Comparison of ENCODE assay signal across 23 cellular contexts in the genomic region with DNA sequence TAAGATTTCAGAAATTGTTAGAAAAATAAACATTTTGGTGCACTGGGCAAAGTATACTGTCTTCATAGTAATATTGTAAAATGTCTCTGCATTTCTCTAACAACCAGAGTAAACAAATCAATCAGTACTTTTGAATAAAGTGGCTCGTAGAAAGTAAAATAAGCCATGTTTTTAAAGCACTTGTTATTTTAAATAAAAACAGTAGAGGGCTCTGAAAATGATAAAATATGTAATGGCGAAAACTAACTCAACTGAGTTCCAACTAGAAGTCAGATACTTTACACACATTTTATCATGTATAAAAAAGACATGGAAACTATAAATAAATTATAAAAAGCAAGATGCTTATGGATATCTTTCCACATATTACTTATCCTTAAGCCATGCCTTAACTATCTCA.
DNase-seq lines count a peak whose midpoint lies in the region; ATAC-seq and TF ChIP-seq lines count a peak whose summit lies in the region.
"Had no signal": no experiment of that assay in that cellular context is flagged by ENCODE, and none has a peak within 500 bp of the region (broad histone marks: within the 10 kb centered on the region; RNA-seq: fewer than 3 reads in every experiment).

No MANE protein-coding gene starts in this region.

- H3K4me1 Mint-ChIP-seq in brain: no peaks in the 10 kb centered on the region
- H3K4me1 Mint-ChIP-seq: B cell; CD14-positive monocyte; CD8-positive, alpha-beta memory T cell; IgD-negative memory B cell had no signal

- H3K36me3 ChIP-seq in HCT116 (ENCODE audit: control insufficient read depth in 1 of 2, insufficient read depth in 2 of 2, low read length in 2 of 2): no peaks in the 10 kb centered on the region
- no peaks in the 10 kb centered on the region for H3K36me3 ChIP-seq in OCI-LY3 (replicated peaks; ENCODE audit: low read depth, low read length)
- H3K36me3 ChIP-seq: Peyer's patch had no signal

- H3K4me1 ChIP-seq in HCT116 (ENCODE audit: control insufficient read depth in 1 of 2, insufficient read depth in 2 of 2, low read length in 2 of 2) (no peaks in the 10 kb centered on the region), OCI-LY3 (ENCODE audit: low read length) (peaks cover 4% of the 10 kb centered on the region; the same call in 1 of the 2 replicates)
- H3K4me1 ChIP-seq: Peyer's patch had no signal

- no peak overlapping the region for H3K27ac ChIP-seq in HCT116 (ENCODE audit: low read depth, low read length)
- H3K27ac ChIP-seq in OCI-LY3 (ENCODE audit: low read length): no peak overlapping the region
- H3K27ac ChIP-seq: KMS-11, Peyer's patch, SK-N-MC had no signal

- TF ChIP-seq RAD21 in HCT116 (IDR thresholded peaks at IDR 0.05; ENCODE audit: low read depth): no peak

- TF ChIP-seq CTCF in HCT116 (IDR thresholded peaks at IDR 0.05 in 2 of 3, conservative IDR thresholded peaks at IDR 0.05 in 1 of 3; ENCODE audit: borderline replicate concordance in 1 of 3, insufficient read depth in 1 of 3, low read depth in 2 of 3, low read length in 2 of 3): no peak
- TF ChIP-seq CTCF in OCI-LY3 (IDR thresholded peaks at IDR 0.05; ENCODE audit: low read depth, low read length): 0 out of 2 replicates have a peak, but pooled peaks have one; percentile 12
- TF ChIP-seq CTCF in brain (conservative IDR thresholded peaks at IDR 0.05): peak; percentile 9 to 23

- H3K27me3 ChIP-seq in HCT116 (ENCODE audit: insufficient read depth, low read length): no peaks in the 10 kb centered on the region
- no peaks in the 10 kb centered on the region for H3K27me3 ChIP-seq in OCI-LY3 (ENCODE audit: low read depth, low read length)
- H3K27me3 ChIP-seq: Peyer's patch had no signal

- H3K4me3 ChIP-seq in HCT116 (replicated peaks in 1 of 2; ENCODE audit: low read depth in 1 of 2, low read length in 2 of 2) (no peak overlapping the region), OCI-LY3 (ENCODE audit: low read length) (no peak overlapping the region)
- H3K4me3 ChIP-seq: Peyer's patch, SK-N-MC had no signal

- H3K79me2 ChIP-seq in HCT116 (ENCODE audit: insufficient read depth, low read length) (no peaks in the 10 kb centered on the region), OCI-LY3 (ENCODE audit: low read length) (no peaks in the 10 kb centered on the region)

- H3K4me2 ChIP-seq in HCT116 (ENCODE audit: low read length): no peak overlapping the region
- H3K4me2 ChIP-seq in OCI-LY3 (ENCODE audit: low read length): no peak overlapping the region
- H3K4me2 ChIP-seq: KMS-11 had no signal

- H3K9me3 ChIP-seq in HCT116 (ENCODE audit: control insufficient read depth in 1 of 2, insufficient read depth in 1 of 2, low read depth in 1 of 2, low read length in 2 of 2) (no peaks in the 10 kb centered on the region), OCI-LY3 (ENCODE audit: insufficient read depth, low read length) (no peaks in the 10 kb centered on the region)
- H3K9me3 ChIP-seq: Peyer's patch had no signal

- H4K20me1 ChIP-seq in HCT116 (ENCODE audit: insufficient read depth) (no peaks in the 10 kb centered on the region), OCI-LY3 (ENCODE audit: insufficient read depth, low read length) (no peaks in the 10 kb centered on the region)

- H3K9me3 Mint-ChIP-seq in brain: peaks cover 0 to 6% (median 3%) of the 10 kb centered on the region in 5 experiments

- H3K27ac Mint-ChIP-seq in brain: no peak overlapping the region
- H3K27ac Mint-ChIP-seq: B cell; CD14-positive monocyte; CD8-positive, alpha-beta memory T cell; IgD-negative memory B cell had no signal

- intact Hi-C loops in HCT116 (cut with micrococcal nuclease): no loop called here

- H3K9me2 ChIP-seq in HCT116 (ENCODE audit: insufficient read depth): no peaks in the 10 kb centered on the region

- H3K27me3 Mint-ChIP-seq in brain: no peaks in the 10 kb centered on the region
- H3K27me3 Mint-ChIP-seq: B cell; CD8-positive, alpha-beta memory T cell had no signal

- no peaks in the 10 kb centered on the region for H3K36me3 Mint-ChIP-seq in brain
- H3K36me3 Mint-ChIP-seq: CD14-positive monocyte; CD8-positive, alpha-beta memory T cell; IgD-negative memory B cell had no signal

- RAD21 ChIA-PET in HCT116 (lab: Charles Lee; ENCODE audit: low non-redundant PET in 1 of 2, low total read pairs in 2 of 2, uncharacterized antibody in 2 of 2, unreplicated experiment in 2 of 2): no interaction called here

- ATAC-seq in HCT116 (no peak), HG02938 (IDR thresholded peaks at IDR 0.05; ENCODE audit: unreplicated experiment) (no peak)

- TF ChIP-seq POLR2A in HCT116 (IDR thresholded peaks at IDR 0.05; ENCODE audit: borderline replicate concordance, extremely low read depth, insufficient read depth, insufficient read length): no peak

- CTCF ChIA-PET in HCT116 (lab: Charles Lee): no interaction called here

- no peak overlapping the region for H3K4me3 Mint-ChIP-seq in brain
- H3K4me3 Mint-ChIP-seq: B cell; CD14-positive monocyte; CD8-positive, alpha-beta memory T cell; IgD-negative memory B cell had no signal

- peak overlapping the region; percentile 85 for H2AFZ ChIP-seq in HCT116 (ENCODE audit: low read depth, low read length, poor library complexity, severe bottlenecking)
- no peak overlapping the region for H2AFZ ChIP-seq in OCI-LY3 (ENCODE audit: low read depth, low read length)

- POLR2A ChIA-PET in HCT116 (lab: Charles Lee): no interaction called here

- DNase-seq in HCT116 (ENCODE audit: low read depth, low spot score) (no peak), NCI-H187 (lab: John Stamatoyannopoulos, UW) (no peak), mesenteric fat pad (ENCODE audit: low spot score) (no peak), NCI-H1436 treated with DMSO at 0.1 percent for 48 hours (lab: John Stamatoyannopoulos, UW) (no peak)
- DNase-seq: CD8-positive, alpha-beta memory T cell; DMS79 treated with DMSO at 0.1 percent for 48 hours; GF-D8; HCEC 1CT; MV-4-11; NCI-H1105 treated with DMSO at 0.1 percent for 48 hours; NCI-H2029 treated with DMSO at 0.1 percent for 48 hours; NCI-H2227 treated with DMSO at 0.1 percent for 48 hours; NCI-H526 treated with DMSO at 0.1 percent for 48 hours; Peyer's patch; SIG-M5 had no signal

- H3K9ac ChIP-seq in HCT116 (ENCODE audit: low read length): no peak overlapping the region
- H3K9ac ChIP-seq in OCI-LY3 (ENCODE audit: low read length): no peak overlapping the region
- H3K9ac ChIP-seq: KMS-11 had no signal

- BruUV-seq in HCT116 (replicated peaks; lab: Mats Ljungman, UMichigan): no TSS peak

TF ChIP-seq in HCT116, 20 proteins besides CTCF, POLR2A, EP300 and RAD21:
- no peak for TF ChIP-seq ZNF274 (IDR thresholded peaks at IDR 0.05; ENCODE audit: low read depth, low read length)
- no peak for TF ChIP-seq ELF1 (IDR thresholded peaks at IDR 0.05; ENCODE audit: borderline replicate concordance, low read depth)
- no peak for TF ChIP-seq YY1 (IDR thresholded peaks at IDR 0.05; ENCODE audit: extremely low read depth, insufficient replicate concordance, low read depth, low read length)
- no peak for TF ChIP-seq SP1 (IDR thresholded peaks at IDR 0.05; ENCODE audit: low read depth)
- TF ChIP-seq, protein P1, sequence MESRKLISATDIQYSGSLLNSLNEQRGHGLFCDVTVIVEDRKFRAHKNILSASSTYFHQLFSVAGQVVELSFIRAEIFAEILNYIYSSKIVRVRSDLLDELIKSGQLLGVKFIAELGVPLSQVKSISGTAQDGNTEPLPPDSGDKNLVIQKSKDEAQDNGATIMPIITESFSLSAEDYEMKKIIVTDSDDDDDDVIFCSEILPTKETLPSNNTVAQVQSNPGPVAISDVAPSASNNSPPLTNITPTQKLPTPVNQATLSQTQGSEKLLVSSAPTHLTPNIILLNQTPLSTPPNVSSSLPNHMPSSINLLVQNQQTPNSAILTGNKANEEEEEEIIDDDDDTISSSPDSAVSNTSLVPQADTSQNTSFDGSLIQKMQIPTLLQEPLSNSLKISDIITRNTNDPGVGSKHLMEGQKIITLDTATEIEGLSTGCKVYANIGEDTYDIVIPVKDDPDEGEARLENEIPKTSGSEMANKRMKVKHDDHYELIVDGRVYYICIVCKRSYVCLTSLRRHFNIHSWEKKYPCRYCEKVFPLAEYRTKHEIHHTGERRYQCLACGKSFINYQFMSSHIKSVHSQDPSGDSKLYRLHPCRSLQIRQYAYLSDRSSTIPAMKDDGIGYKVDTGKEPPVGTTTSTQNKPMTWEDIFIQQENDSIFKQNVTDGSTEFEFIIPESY (IDR thresholded peaks at IDR 0.05; ENCODE audit: extremely low read depth, insufficient replicate concordance, low read length): no peak
- no peak for TF ChIP-seq TCF7L2 (IDR thresholded peaks at IDR 0.05; ENCODE audit: borderline replicate concordance, extremely low read depth, insufficient read depth, insufficient read length)
- TF ChIP-seq, protein P2, sequence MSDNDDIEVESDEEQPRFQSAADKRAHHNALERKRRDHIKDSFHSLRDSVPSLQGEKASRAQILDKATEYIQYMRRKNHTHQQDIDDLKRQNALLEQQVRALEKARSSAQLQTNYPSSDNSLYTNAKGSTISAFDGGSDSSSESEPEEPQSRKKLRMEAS (IDR thresholded peaks at IDR 0.05): no peak
- TF ChIP-seq, protein P3, sequence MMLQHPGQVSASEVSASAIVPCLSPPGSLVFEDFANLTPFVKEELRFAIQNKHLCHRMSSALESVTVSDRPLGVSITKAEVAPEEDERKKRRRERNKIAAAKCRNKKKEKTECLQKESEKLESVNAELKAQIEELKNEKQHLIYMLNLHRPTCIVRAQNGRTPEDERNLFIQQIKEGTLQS (IDR thresholded peaks at IDR 0.05): no peak
- TF ChIP-seq SIN3A (IDR thresholded peaks at IDR 0.05; ENCODE audit: low read depth): no peak
- TF ChIP-seq FOSL1 (IDR thresholded peaks at IDR 0.05; ENCODE audit: low read depth): no peak
- TF ChIP-seq CBX3 (IDR thresholded peaks at IDR 0.05; ENCODE audit: low read depth): no peak
- TF ChIP-seq JUND (IDR thresholded peaks at IDR 0.05): no peak
- no peak for TF ChIP-seq SRF (IDR thresholded peaks at IDR 0.05; ENCODE audit: low read depth)
- no peak for TF ChIP-seq EZH2phosphoT487 (IDR thresholded peaks at IDR 0.05; ENCODE audit: borderline replicate concordance)

Comparison
In these comparisons a context has a peak if more than half of its experiments do, and no peak if none do; other contexts are left out.
1. CTCF ChIP-seq: peak in OCI-LY3 (single experiment) and brain (2 of 2); none in HCT116 (0 of 3).